In genomic region chr1:37498872-37499617, GRCh38 we compare ENCODE assay signal across 9 cellular contexts. TPM values are rescaled to one million over a fixed set of nuclear protein-coding genes. Genes with fewer than 3 reads are reported as not detected.
DNase-seq lines count a peak whose midpoint lies in the region; ATAC-seq, FAIRE-seq and TF ChIP-seq lines count a peak whose summit lies in the region.
"Had no signal": no experiment of that assay in that cellular context is flagged by ENCODE, and none has a peak within 500 bp of the region (broad histone marks: within the 10 kb centered on the region; RNA-seq: fewer than 3 reads in every experiment).

No MANE protein-coding gene starts in this region.

- peaks cover 10% of the 10 kb centered on the region for H3K4me1 ChIP-seq in keratinocyte (ENCODE audit: control insufficient read depth, extremely low read depth, insufficient read depth, low read length)
- H3K4me1 ChIP-seq in upper lobe of right lung: peaks cover 11% of the 10 kb centered on the region

- H3K27ac Mint-ChIP-seq in activated naive CD8-positive, alpha-beta T cell: peak overlapping the region; percentile 29
- H3K27ac Mint-ChIP-seq in activated naive CD8-positive, alpha-beta T cell treated with anti-CD3 and anti-CD28 coated beads for 36 hours: no peak overlapping the region
- no peak overlapping the region for H3K27ac Mint-ChIP-seq in activated T-cell treated with anti-CD3 and anti-CD28 coated beads, Interleukin-2, amount 50 U/mL, for 72 hours
- H3K27ac Mint-ChIP-seq: activated naive CD4-positive, alpha-beta T cell treated with anti-CD3 and anti-CD28 coated beads, Interleukin-2, amount 50 U/mL, for 24 hours had no signal

- H3K27ac ChIP-seq in keratinocyte (ENCODE audit: control insufficient read depth, insufficient read depth, low read length) (no peak overlapping the region), upper lobe of right lung (no peak overlapping the region)

- peaks cover 3% of the 10 kb centered on the region for H3K9me1 ChIP-seq in keratinocyte (ENCODE audit: control insufficient read depth, extremely low read depth, insufficient read depth, low read length)

- peaks cover 14% of the 10 kb centered on the region for H3K4me1 Mint-ChIP-seq in activated naive CD8-positive, alpha-beta T cell (ENCODE audit: low read depth)
- H3K4me1 Mint-ChIP-seq in activated naive CD8-positive, alpha-beta T cell treated with anti-CD3 and anti-CD28 coated beads for 36 hours: peaks cover 17% of the 10 kb centered on the region
- peaks cover 9% of the 10 kb centered on the region for H3K4me1 Mint-ChIP-seq in activated T-cell treated with anti-CD3 and anti-CD28 coated beads, Interleukin-2, amount 50 U/mL, for 72 hours (ENCODE audit: low read depth)

- in situ Hi-C loops in astrocyte of the spinal cord (cut with HindIII; ENCODE audit: low sequenced_read_pairs): no loop called here

- H3K27me3 ChIP-seq in keratinocyte (ENCODE audit: control insufficient read depth, extremely low read depth, insufficient read depth, low read length) (no peaks in the 10 kb centered on the region), upper lobe of right lung (no peaks in the 10 kb centered on the region)

- no peaks in the 10 kb centered on the region for H3K9me3 Mint-ChIP-seq in activated naive CD8-positive, alpha-beta T cell (ENCODE audit: low read depth)
- H3K9me3 Mint-ChIP-seq in activated naive CD8-positive, alpha-beta T cell treated with anti-CD3 and anti-CD28 coated beads for 36 hours: no peaks in the 10 kb centered on the region
- no peaks in the 10 kb centered on the region for H3K9me3 Mint-ChIP-seq in activated T-cell treated with anti-CD3 and anti-CD28 coated beads, Interleukin-2, amount 50 U/mL, for 72 hours
- H3K9me3 Mint-ChIP-seq: activated naive CD4-positive, alpha-beta T cell treated with anti-CD3 and anti-CD28 coated beads, Interleukin-2, amount 50 U/mL, for 24 hours had no signal

- FAIRE-seq in keratinocyte (lab: Jason Lieb, UNC): no peak

- H3K36me3 ChIP-seq in keratinocyte (ENCODE audit: control insufficient read depth in 2 of 2, extremely low read depth in 1 of 2, insufficient read depth in 2 of 2, low read length in 2 of 2): peaks cover 7 to 31% of the 10 kb centered on the region in 2 experiments
- peaks cover 66% of the 10 kb centered on the region for H3K36me3 ChIP-seq in upper lobe of right lung

- no peaks in the 10 kb centered on the region for H3K27me3 Mint-ChIP-seq in activated naive CD8-positive, alpha-beta T cell
- H3K27me3 Mint-ChIP-seq in activated naive CD8-positive, alpha-beta T cell treated with anti-CD3 and anti-CD28 coated beads for 36 hours: no peaks in the 10 kb centered on the region
- no peaks in the 10 kb centered on the region for H3K27me3 Mint-ChIP-seq in activated T-cell treated with anti-CD3 and anti-CD28 coated beads, Interleukin-2, amount 50 U/mL, for 72 hours (ENCODE audit: low read depth)
- H3K27me3 Mint-ChIP-seq: activated naive CD4-positive, alpha-beta T cell treated with anti-CD3 and anti-CD28 coated beads, Interleukin-2, amount 50 U/mL, for 24 hours had no signal

- no peak for DNase-seq in activated naive CD8-positive, alpha-beta T cell treated with anti-CD3 and anti-CD28 coated beads for 36 hours
- DNase-seq in astrocyte of the spinal cord (ENCODE audit: low read depth, low spot score): peak; percentile 69
- no peak for DNase-seq in keratinocyte (ENCODE audit: low read depth, low spot score)
- no peak for DNase-seq in upper lobe of right lung
- no peak for DNase-seq in DMS79 treated with DMSO at 0.1 percent for 48 hours (lab: John Stamatoyannopoulos, UW)
- DNase-seq in activated T-cell treated with anti-CD3 and anti-CD28 coated beads, Interleukin-2, amount 50 U/mL, for 72 hours: no peak

- no peaks in the 10 kb centered on the region for H3K9me3 ChIP-seq in keratinocyte (ENCODE audit: control insufficient read depth, low read depth, low read length)
- no peaks in the 10 kb centered on the region for H3K9me3 ChIP-seq in upper lobe of right lung

- peaks cover 7% of the 10 kb centered on the region for H3K36me3 Mint-ChIP-seq in activated naive CD8-positive, alpha-beta T cell
- peaks cover 2% of the 10 kb centered on the region for H3K36me3 Mint-ChIP-seq in activated naive CD8-positive, alpha-beta T cell treated with anti-CD3 and anti-CD28 coated beads for 36 hours
- peaks cover 3 to 25% of the 10 kb centered on the region in 2 donors for H3K36me3 Mint-ChIP-seq in activated T-cell treated with anti-CD3 and anti-CD28 coated beads, Interleukin-2, amount 50 U/mL, for 72 hours (ENCODE audit: insufficient read depth in 2 of 2)

- peak overlapping the region; percentile 14 for H3K4me2 ChIP-seq in keratinocyte (ENCODE audit: control insufficient read depth, extremely low read depth, insufficient read depth, low read depth, low read length)

- no peak overlapping the region for H2AFZ ChIP-seq in keratinocyte (ENCODE audit: control insufficient read depth, low read length)

- intact Hi-C loops in upper lobe of right lung (cut with DNase I): no loop called here

- dilution Hi-C loops in keratinocyte (cut with MboI; ENCODE audit: extremely low pct_ligation_motif_present, low sequenced_read_pairs): no loop called here

- ATAC-seq in upper lobe of right lung: peak; percentile 77
- no peak for ATAC-seq in GM19467 (IDR thresholded peaks at IDR 0.05; ENCODE audit: unreplicated experiment)
- ATAC-seq in activated T-cell treated with anti-CD3 and anti-CD28 coated beads, Interleukin-2, amount 50 U/mL, for 72 hours (replicated peaks in 1 of 2): no peak

- H3K4me3 Mint-ChIP-seq in activated naive CD8-positive, alpha-beta T cell: no peak overlapping the region
- no peak overlapping the region for H3K4me3 Mint-ChIP-seq in activated naive CD8-positive, alpha-beta T cell treated with anti-CD3 and anti-CD28 coated beads for 36 hours
- H3K4me3 Mint-ChIP-seq in activated T-cell treated with anti-CD3 and anti-CD28 coated beads, Interleukin-2, amount 50 U/mL, for 72 hours: no peak overlapping the region
- H3K4me3 Mint-ChIP-seq: activated naive CD4-positive, alpha-beta T cell treated with anti-CD3 and anti-CD28 coated beads, Interleukin-2, amount 50 U/mL, for 24 hours had no signal

- H3K4me3 ChIP-seq in astrocyte of the spinal cord (ENCODE audit: low read depth, low read length): no peak overlapping the region
- no peak overlapping the region for H3K4me3 ChIP-seq in keratinocyte (ENCODE audit: control insufficient read depth in 2 of 3, extremely low read depth in 1 of 3, insufficient read depth in 2 of 3, low read depth in 1 of 3, low read length in 3 of 3)
- H3K4me3 ChIP-seq in upper lobe of right lung: no peak overlapping the region

- TF ChIP-seq CTCF in astrocyte of the spinal cord (IDR thresholded peaks at IDR 0.05; ENCODE audit: low read depth, low read length) (no peak), keratinocyte (optimal IDR thresholded peaks at IDR 0.05 in 1 of 3, IDR thresholded peaks at IDR 0.05 in 1 of 3, conservative IDR thresholded peaks at IDR 0.05 in 1 of 3; ENCODE audit: extremely low read depth in 1 of 3, insufficient read depth in 2 of 3, low read length in 3 of 3) (no peak), upper lobe of right lung (IDR thresholded peaks at IDR 0.05) (no peak)

- H4K20me1 ChIP-seq in keratinocyte (ENCODE audit: control insufficient read depth, extremely low read depth, insufficient read depth, low read length): no peaks in the 10 kb centered on the region

- no peak overlapping the region for H3K9ac ChIP-seq in keratinocyte (ENCODE audit: control insufficient read depth, extremely low read depth, insufficient read depth, low read length)

- peaks cover 6% of the 10 kb centered on the region for H3K79me2 ChIP-seq in keratinocyte (ENCODE audit: control insufficient read depth, insufficient read depth, low read length)

RNA-seq across cellular contexts. Expression of gene MEAF6, which starts 15.5 kb away (rescaled TPM):
- total RNA-seq in activated naive CD8-positive, alpha-beta T cell treated with anti-CD3 and anti-CD28 coated beads for 36 hours: 10 to 100 TPM; 78.3 to 83.3 TPM
- 38.9 to 51.9 TPM (median 49.3 TPM) in 3 replicates for polyA plus RNA-seq in keratinocyte
- 134 TPM for polyA plus RNA-seq in keratinocyte (2011; ENCODE audit: low read depth)
- 44.0 and 69.9 TPM in 2 replicates for polyA plus RNA-seq in keratinocyte (2011; cell fraction: cytosol; rRNA removed)
- polyA plus RNA-seq in keratinocyte (2011; cell fraction: nucleus; rRNA removed): 38.9 and 49.7 TPM in 2 replicates
- polyA plus RNA-seq in keratinocyte (2012; ENCODE audit: low replicate concordance): 40.6 and 65.0 TPM in 2 replicates
- polyA minus RNA-seq in keratinocyte: 6.8 to 22.2 TPM (median 15.4 TPM) in 3 replicates
- 25.9 TPM for polyA minus RNA-seq in keratinocyte (2011; cell fraction: cytosol; rRNA and poly(A)+ RNA removed)
- polyA minus RNA-seq in keratinocyte (2011; cell fraction: nucleus; rRNA and poly(A)+ RNA removed): 12.2 and 14.7 TPM in 2 replicates
- 64.5 TPM for total RNA-seq in upper lobe of right lung
- total RNA-seq in activated T-cell treated with anti-CD3 and anti-CD28 coated beads, Interleukin-2, amount 50 U/mL, for 72 hours: 100 to 1,000 TPM; 105 to 108 TPM

RNA-seq across cellular contexts. Expression of gene ZC3H12A, which starts 24.7 kb away (rescaled TPM):
- 10 to 100 TPM; 29.2 to 29.4 TPM for total RNA-seq in activated naive CD8-positive, alpha-beta T cell treated with anti-CD3 and anti-CD28 coated beads for 36 hours
- 17.5 to 55.5 TPM (median 24.4 TPM) in 3 replicates for polyA plus RNA-seq in keratinocyte
- 6.5 TPM for polyA plus RNA-seq in keratinocyte (2011; ENCODE audit: low read depth)
- polyA plus RNA-seq in keratinocyte (2011; cell fraction: cytosol; rRNA removed): 13.2 and 25.4 TPM in 2 replicates
- polyA plus RNA-seq in keratinocyte (2011; cell fraction: nucleus; rRNA removed): 80.2 and 112 TPM in 2 replicates
- polyA plus RNA-seq in keratinocyte (2012; ENCODE audit: low replicate concordance): 12.7 and 22.0 TPM in 2 replicates
- 20.3 to 30.9 TPM (median 21.1 TPM) in 3 replicates for polyA minus RNA-seq in keratinocyte
- polyA minus RNA-seq in keratinocyte (2011; cell fraction: cytosol; rRNA and poly(A)+ RNA removed): 23.2 TPM
- 45.8 and 47.0 TPM in 2 replicates for polyA minus RNA-seq in keratinocyte (2011; cell fraction: nucleus; rRNA and poly(A)+ RNA removed)
- total RNA-seq in upper lobe of right lung: 22.9 TPM
- 10 to 100 TPM; 33.5 to 46.1 TPM for total RNA-seq in activated T-cell treated with anti-CD3 and anti-CD28 coated beads, Interleukin-2, amount 50 U/mL, for 72 hours

RNA-seq across cellular contexts. Expression of gene SNIP1, which starts 55.0 kb away (rescaled TPM):
- total RNA-seq in activated naive CD8-positive, alpha-beta T cell treated with anti-CD3 and anti-CD28 coated beads for 36 hours: 10 to 100 TPM; 25.2 to 27.6 TPM
- 6.7 to 8.9 TPM (median 7.1 TPM) in 3 replicates for polyA plus RNA-seq in keratinocyte
- polyA plus RNA-seq in keratinocyte (2011; ENCODE audit: low read depth): 11.6 TPM
- 3.9 and 5.9 TPM in 2 replicates for polyA plus RNA-seq in keratinocyte (2011; cell fraction: cytosol; rRNA removed)
- 12.5 and 16.8 TPM in 2 replicates for polyA plus RNA-seq in keratinocyte (2011; cell fraction: nucleus; rRNA removed)
- polyA plus RNA-seq in keratinocyte (2012; ENCODE audit: low replicate concordance): 7.1 and 7.9 TPM in 2 replicates
- polyA minus RNA-seq in keratinocyte: 5.3 to 12.3 TPM (median 8.6 TPM) in 3 replicates
- polyA minus RNA-seq in keratinocyte (2011; cell fraction: cytosol; rRNA and poly(A)+ RNA removed): 6.9 TPM
- polyA minus RNA-seq in keratinocyte (2011; cell fraction: nucleus; rRNA and poly(A)+ RNA removed): 15.0 and 18.6 TPM in 2 replicates
- 18.6 TPM for total RNA-seq in upper lobe of right lung
- total RNA-seq in activated T-cell treated with anti-CD3 and anti-CD28 coated beads, Interleukin-2, amount 50 U/mL, for 72 hours: 10 to 100 TPM; 26.5 to 29.1 TPM

RNA-seq across cellular contexts. Expression of gene DNALI1, which starts 57.7 kb away (rescaled TPM):
- not detected for total RNA-seq in activated naive CD8-positive, alpha-beta T cell treated with anti-CD3 and anti-CD28 coated beads for 36 hours
- polyA plus RNA-seq in keratinocyte: 0.06 to 0.14 TPM (median 0.06 TPM) in 3 replicates
- not detected for polyA plus RNA-seq in keratinocyte (2011; ENCODE audit: low read depth)
- polyA plus RNA-seq in keratinocyte (2011; cell fraction: cytosol; rRNA removed): 0.03 TPM in 1 of 2 replicates, not detected in the other
- 0.04 TPM in 1 of 2 replicates, not detected in the other for polyA plus RNA-seq in keratinocyte (2011; cell fraction: nucleus; rRNA removed)
- polyA plus RNA-seq in keratinocyte (2012; ENCODE audit: low replicate concordance): 0.04 and 0.18 TPM in 2 replicates
- 0.13 TPM in 1 of 3 replicates, not detected in the others for polyA minus RNA-seq in keratinocyte
- polyA minus RNA-seq in keratinocyte (2011; cell fraction: cytosol; rRNA and poly(A)+ RNA removed): not detected
- polyA minus RNA-seq in keratinocyte (2011; cell fraction: nucleus; rRNA and poly(A)+ RNA removed): not detected in 2 replicates
- total RNA-seq in upper lobe of right lung: 13.2 TPM
- under 1 TPM; 0.41 to 0.81 TPM for total RNA-seq in activated T-cell treated with anti-CD3 and anti-CD28 coated beads, Interleukin-2, amount 50 U/mL, for 72 hours
